ENCODE assay signal across 1 cellular context in the genomic region with DNA sequence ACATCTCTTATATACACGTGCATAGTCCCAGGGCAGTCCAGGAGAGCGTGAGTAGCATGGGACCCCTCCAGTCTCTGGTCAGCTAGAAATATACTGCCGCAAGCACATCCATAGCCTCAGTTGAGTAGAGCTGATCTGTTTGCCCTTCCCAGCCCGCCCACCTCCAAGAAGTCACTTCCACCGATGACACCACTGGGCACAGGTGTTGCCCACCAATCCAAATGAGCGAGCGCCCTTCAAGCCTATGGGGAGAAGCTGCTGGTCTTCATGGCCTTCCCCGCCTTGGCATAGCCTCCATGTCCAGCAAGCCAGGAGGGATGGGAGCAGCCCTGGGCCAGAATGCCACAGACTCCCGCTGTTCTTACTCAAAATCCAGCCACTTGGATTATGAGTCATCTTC.
TF ChIP-seq lines count a peak whose summit lies in the region.

No MANE protein-coding gene starts in this region.

TF ChIP-seq in HepG2, 621 proteins besides CTCF, POLR2A, EP300 and RAD21:
- 0 out of 2 replicates have a peak, but pooled peaks have one; percentile 9 for TF ChIP-seq FOSL2 (CRISPR knock-in tag; IDR thresholded peaks at IDR 0.05)
- TF ChIP-seq, protein P1, sequence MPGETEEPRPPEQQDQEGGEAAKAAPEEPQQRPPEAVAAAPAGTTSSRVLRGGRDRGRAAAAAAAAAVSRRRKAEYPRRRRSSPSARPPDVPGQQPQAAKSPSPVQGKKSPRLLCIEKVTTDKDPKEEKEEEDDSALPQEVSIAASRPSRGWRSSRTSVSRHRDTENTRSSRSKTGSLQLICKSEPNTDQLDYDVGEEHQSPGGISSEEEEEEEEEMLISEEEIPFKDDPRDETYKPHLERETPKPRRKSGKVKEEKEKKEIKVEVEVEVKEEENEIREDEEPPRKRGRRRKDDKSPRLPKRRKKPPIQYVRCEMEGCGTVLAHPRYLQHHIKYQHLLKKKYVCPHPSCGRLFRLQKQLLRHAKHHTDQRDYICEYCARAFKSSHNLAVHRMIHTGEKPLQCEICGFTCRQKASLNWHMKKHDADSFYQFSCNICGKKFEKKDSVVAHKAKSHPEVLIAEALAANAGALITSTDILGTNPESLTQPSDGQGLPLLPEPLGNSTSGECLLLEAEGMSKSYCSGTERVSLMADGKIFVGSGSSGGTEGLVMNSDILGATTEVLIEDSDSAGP (CRISPR knock-in tag; IDR thresholded peaks at IDR 0.05; ENCODE audit: borderline replicate concordance) = no peak
